Comparison of ENCODE assay signal across 1 cellular context in genomic region chr1:23344111-23344986, GRCh38.
A peak's percentile ranks its signal among the peaks of the same experiment; 100 is the strongest.
TF ChIP-seq lines count a peak whose summit lies in the region.

Gene HNRNPR, minus strand, starts transcription at chr1:23344284. Its CDS starts 3,276 bp downstream, at chr1:23341008.

TF ChIP-seq in GM12878, 131 proteins besides CTCF, POLR2A, EP300 and RAD21 (continued from another document and continues in another):
- TF ChIP-seq ZNF592 (IDR thresholded peaks at IDR 0.05) (peak; percentile 23; the same call in 1 of the 2 replicates), NR2C2 (IDR thresholded peaks at IDR 0.05; ENCODE audit: borderline replicate concordance, control insufficient read depth, insufficient read length, low read depth) (no peak), LARP7 (IDR thresholded peaks at IDR 0.05) (peak; percentile 89), BACH1 (IDR thresholded peaks at IDR 0.05; ENCODE audit: borderline replicate concordance) (peak; percentile 56), CEBPB (IDR thresholded peaks at IDR 0.05; ENCODE audit: borderline replicate concordance in 1 of 2, low read depth in 2 of 2, low read length in 2 of 2) (no peak), FOXK2 (IDR thresholded peaks at IDR 0.05) (no peak), ATF7 (IDR thresholded peaks at IDR 0.05; ENCODE audit: low read depth) (no peak), ZBED1 (IDR thresholded peaks at IDR 0.05; ENCODE audit: borderline replicate concordance) (no peak), SUPT20H (IDR thresholded peaks at IDR 0.05; ENCODE audit: borderline replicate concordance, control insufficient read depth, low read depth, low read length) (no peak), BRCA1 (IDR thresholded peaks at IDR 0.05; ENCODE audit: low read depth, low read length) (no peak), ESRRA (IDR thresholded peaks at IDR 0.05; ENCODE audit: low read length) (no peak; the same call in 1 of the 2 replicates), IKZF2 (IDR thresholded peaks at IDR 0.05) (peak in 1 of 2 experiments; percentile 16; a peak in 1 of 4 replicates), CBFB (IDR thresholded peaks at IDR 0.05; ENCODE audit: low read depth) (peak; percentile 84), POLR2AphosphoS2 (IDR thresholded peaks at IDR 0.05; ENCODE audit: low read depth, low read length) (peak; percentile 87), NR2F1 (conservative IDR thresholded peaks at IDR 0.05) (peak; percentile 31; the same call in 1 of the 2 replicates), PML (IDR thresholded peaks at IDR 0.05; ENCODE audit: low read length) (peak; percentile 62; the same call in 1 of the 2 replicates), RUNX3 (IDR thresholded peaks at IDR 0.05; ENCODE audit: low read length) (peak; percentile 54), CBX5 (IDR thresholded peaks at IDR 0.05; ENCODE audit: low read depth) (no peak), YY1 (IDR thresholded peaks at IDR 0.05; ENCODE audit: low read depth, low read length) (peak; percentile 92), MTA2 (IDR thresholded peaks at IDR 0.05; ENCODE audit: low read depth) (no peak), CHD1 (IDR thresholded peaks at IDR 0.05; ENCODE audit: low read depth, low read length) (no peak), RB1 (IDR thresholded peaks at IDR 0.05; ENCODE audit: borderline replicate concordance) (peak; percentile 88; the same call in 1 of the 2 replicates), KAT2A (conservative IDR thresholded peaks at IDR 0.05; ENCODE audit: control insufficient read depth, low read depth, low read length) (no peak), SIX5 (IDR thresholded peaks at IDR 0.05; ENCODE audit: low read depth, low read length, severe bottlenecking) (peak; percentile 19), BCL3 (IDR thresholded peaks at IDR 0.05; ENCODE audit: borderline replicate concordance, insufficient read depth, low read depth, low read length, poor library complexity, severe bottlenecking) (peak; percentile 41), HDAC6 (IDR thresholded peaks at IDR 0.05; ENCODE audit: unreplicated experiment) (no peak), ZNF384 (IDR thresholded peaks at IDR 0.05; ENCODE audit: borderline replicate concordance, low read depth, low read length) (no peak), MAX (IDR thresholded peaks at IDR 0.05; ENCODE audit: low read depth, low read length) (peak; percentile 10), ZBTB11 (CRISPR knock-in tag; IDR thresholded peaks at IDR 0.05) (no peak), TCF12 (IDR thresholded peaks at IDR 0.05; ENCODE audit: low read depth, low read length) (peak; percentile 70), POLR2AphosphoS5 (IDR thresholded peaks at IDR 0.05; ENCODE audit: low read length) (peak; percentile 92), SREBF2 (IDR thresholded peaks at IDR 0.05; ENCODE audit: low read length) (no peak), PAX8 (IDR thresholded peaks at IDR 0.05) (no peak), SUZ12 (IDR thresholded peaks at IDR 0.05; ENCODE audit: unreplicated experiment) (no peak), CREB1 (IDR thresholded peaks at IDR 0.05; ENCODE audit: low read depth) (peak; percentile 90), ETV6 (conservative IDR thresholded peaks at IDR 0.05 in 1 of 2, IDR thresholded peaks at IDR 0.05 in 1 of 2; ENCODE audit: borderline replicate concordance in 1 of 2, low read depth in 1 of 2) (no peak), PKNOX1 (IDR thresholded peaks at IDR 0.05) (peak; percentile 99), FOXM1 (IDR thresholded peaks at IDR 0.05; ENCODE audit: low read depth, low read length) (no peak; the same call in 1 of the 2 replicates), MYC (IDR thresholded peaks at IDR 0.05; ENCODE audit: insufficient read depth, insufficient read length, insufficient replicate concordance, low read length, severe bottlenecking) (peak; percentile 79), SREBF1 (IDR thresholded peaks at IDR 0.05; ENCODE audit: low read length) (no peak), SRF (IDR thresholded peaks at IDR 0.05; ENCODE audit: low read depth in 2 of 2, low read length in 2 of 2) (no peak), MYB (IDR thresholded peaks at IDR 0.05; ENCODE audit: borderline replicate concordance, low read depth, low read length) (no peak), IKZF1 (conservative IDR thresholded peaks at IDR 0.05) (peak; percentile 62; the same call in 1 of the 2 replicates), GATAD2B (conservative IDR thresholded peaks at IDR 0.05; ENCODE audit: low read depth) (peak; percentile 86; the same call in 1 of the 2 replicates)
- TF ChIP-seq, protein P1, sequence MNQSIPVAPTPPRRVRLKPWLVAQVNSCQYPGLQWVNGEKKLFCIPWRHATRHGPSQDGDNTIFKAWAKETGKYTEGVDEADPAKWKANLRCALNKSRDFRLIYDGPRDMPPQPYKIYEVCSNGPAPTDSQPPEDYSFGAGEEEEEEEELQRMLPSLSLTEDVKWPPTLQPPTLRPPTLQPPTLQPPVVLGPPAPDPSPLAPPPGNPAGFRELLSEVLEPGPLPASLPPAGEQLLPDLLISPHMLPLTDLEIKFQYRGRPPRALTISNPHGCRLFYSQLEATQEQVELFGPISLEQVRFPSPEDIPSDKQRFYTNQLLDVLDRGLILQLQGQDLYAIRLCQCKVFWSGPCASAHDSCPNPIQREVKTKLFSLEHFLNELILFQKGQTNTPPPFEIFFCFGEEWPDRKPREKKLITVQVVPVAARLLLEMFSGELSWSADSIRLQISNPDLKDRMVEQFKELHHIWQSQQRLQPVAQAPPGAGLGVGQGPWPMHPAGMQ (IDR thresholded peaks at IDR 0.05; ENCODE audit: borderline replicate concordance) = no peak
- TF ChIP-seq, protein P2, sequence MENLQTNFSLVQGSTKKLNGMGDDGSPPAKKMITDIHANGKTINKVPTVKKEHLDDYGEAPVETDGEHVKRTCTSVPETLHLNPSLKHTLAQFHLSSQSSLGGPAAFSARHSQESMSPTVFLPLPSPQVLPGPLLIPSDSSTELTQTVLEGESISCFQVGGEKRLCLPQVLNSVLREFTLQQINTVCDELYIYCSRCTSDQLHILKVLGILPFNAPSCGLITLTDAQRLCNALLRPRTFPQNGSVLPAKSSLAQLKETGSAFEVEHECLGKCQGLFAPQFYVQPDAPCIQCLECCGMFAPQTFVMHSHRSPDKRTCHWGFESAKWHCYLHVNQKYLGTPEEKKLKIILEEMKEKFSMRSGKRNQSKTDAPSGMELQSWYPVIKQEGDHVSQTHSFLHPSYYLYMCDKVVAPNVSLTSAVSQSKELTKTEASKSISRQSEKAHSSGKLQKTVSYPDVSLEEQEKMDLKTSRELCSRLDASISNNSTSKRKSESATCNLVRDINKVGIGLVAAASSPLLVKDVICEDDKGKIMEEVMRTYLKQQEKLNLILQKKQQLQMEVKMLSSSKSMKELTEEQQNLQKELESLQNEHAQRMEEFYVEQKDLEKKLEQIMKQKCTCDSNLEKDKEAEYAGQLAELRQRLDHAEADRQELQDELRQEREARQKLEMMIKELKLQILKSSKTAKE (IDR thresholded peaks at IDR 0.05; ENCODE audit: low read depth, poor library complexity, severe bottlenecking) = peak; percentile 8
- TF ChIP-seq, protein P3, sequence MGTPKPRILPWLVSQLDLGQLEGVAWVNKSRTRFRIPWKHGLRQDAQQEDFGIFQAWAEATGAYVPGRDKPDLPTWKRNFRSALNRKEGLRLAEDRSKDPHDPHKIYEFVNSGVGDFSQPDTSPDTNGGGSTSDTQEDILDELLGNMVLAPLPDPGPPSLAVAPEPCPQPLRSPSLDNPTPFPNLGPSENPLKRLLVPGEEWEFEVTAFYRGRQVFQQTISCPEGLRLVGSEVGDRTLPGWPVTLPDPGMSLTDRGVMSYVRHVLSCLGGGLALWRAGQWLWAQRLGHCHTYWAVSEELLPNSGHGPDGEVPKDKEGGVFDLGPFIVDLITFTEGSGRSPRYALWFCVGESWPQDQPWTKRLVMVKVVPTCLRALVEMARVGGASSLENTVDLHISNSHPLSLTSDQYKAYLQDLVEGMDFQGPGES (IDR thresholded peaks at IDR 0.05) = peak; percentile 86
- TF ChIP-seq, protein P4, sequence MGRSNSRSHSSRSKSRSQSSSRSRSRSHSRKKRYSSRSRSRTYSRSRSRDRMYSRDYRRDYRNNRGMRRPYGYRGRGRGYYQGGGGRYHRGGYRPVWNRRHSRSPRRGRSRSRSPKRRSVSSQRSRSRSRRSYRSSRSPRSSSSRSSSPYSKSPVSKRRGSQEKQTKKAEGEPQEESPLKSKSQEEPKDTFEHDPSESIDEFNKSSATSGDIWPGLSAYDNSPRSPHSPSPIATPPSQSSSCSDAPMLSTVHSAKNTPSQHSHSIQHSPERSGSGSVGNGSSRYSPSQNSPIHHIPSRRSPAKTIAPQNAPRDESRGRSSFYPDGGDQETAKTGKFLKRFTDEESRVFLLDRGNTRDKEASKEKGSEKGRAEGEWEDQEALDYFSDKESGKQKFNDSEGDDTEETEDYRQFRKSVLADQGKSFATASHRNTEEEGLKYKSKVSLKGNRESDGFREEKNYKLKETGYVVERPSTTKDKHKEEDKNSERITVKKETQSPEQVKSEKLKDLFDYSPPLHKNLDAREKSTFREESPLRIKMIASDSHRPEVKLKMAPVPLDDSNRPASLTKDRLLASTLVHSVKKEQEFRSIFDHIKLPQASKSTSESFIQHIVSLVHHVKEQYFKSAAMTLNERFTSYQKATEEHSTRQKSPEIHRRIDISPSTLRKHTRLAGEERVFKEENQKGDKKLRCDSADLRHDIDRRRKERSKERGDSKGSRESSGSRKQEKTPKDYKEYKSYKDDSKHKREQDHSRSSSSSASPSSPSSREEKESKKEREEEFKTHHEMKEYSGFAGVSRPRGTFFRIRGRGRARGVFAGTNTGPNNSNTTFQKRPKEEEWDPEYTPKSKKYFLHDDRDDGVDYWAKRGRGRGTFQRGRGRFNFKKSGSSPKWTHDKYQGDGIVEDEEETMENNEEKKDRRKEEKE (IDR thresholded peaks at IDR 0.05) = no peak
